15 cellular contexts compared by ENCODE assay signal in the genomic region with DNA sequence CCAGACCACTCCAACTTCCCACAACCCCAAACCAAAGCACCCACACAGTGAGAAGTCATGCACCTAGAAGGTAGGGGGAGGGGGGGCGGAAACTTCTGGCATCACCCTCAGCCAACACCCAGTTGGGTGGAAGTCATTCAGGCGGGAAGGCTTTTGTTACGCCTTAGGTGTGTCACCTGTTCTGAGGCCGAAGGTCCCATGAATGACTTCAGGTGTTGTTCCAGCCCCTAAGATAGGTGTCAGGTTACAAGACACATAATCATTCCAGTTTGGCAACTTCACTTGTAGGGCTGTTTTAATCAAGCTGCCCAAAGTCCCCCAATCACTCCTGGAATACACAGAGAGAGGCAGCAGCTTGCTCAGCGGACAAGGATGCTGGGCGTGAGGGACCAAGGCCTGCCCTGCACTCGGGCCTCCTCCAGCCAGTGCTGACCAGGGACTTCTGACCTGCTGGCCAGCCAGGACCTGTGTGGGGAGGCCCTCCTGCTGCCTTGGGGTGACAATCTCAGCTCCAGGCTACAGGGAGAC. TPM values are rescaled to one million over a fixed set of nuclear protein-coding genes. Genes with fewer than 3 reads are reported as not detected.
DNase-seq lines count a peak whose midpoint lies in the region; ATAC-seq and TF ChIP-seq lines count a peak whose summit lies in the region.
"Had no signal": no experiment of that assay in that cellular context is flagged by ENCODE, and none has a peak within 500 bp of the region (broad histone marks: within the 10 kb centered on the region; RNA-seq: fewer than 3 reads in every experiment).

A gene with protein sequence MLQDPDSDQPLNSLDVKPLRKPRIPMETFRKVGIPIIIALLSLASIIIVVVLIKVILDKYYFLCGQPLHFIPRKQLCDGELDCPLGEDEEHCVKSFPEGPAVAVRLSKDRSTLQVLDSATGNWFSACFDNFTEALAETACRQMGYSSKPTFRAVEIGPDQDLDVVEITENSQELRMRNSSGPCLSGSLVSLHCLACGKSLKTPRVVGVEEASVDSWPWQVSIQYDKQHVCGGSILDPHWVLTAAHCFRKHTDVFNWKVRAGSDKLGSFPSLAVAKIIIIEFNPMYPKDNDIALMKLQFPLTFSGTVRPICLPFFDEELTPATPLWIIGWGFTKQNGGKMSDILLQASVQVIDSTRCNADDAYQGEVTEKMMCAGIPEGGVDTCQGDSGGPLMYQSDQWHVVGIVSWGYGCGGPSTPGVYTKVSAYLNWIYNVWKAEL (plus strand): TSS at position 325 of the 528 bp plus-strand sequence. CDS start 225 bp downstream, outside the sequence.

- peaks cover 18% of the 10 kb centered on the region for H3K27me3 Mint-ChIP-seq in activated naive CD8-positive, alpha-beta T cell treated with anti-CD3 and anti-CD28 coated beads, Interleukin-2, amount 10 ng/mL, durations not matched to agents 7 days and 5 days
- H3K27me3 Mint-ChIP-seq in activated naive CD8-positive, alpha-beta T cell treated with anti-CD3 and anti-CD28 coated beads, Interleukin-2, amount 50 U/mL, for 24 hours: peaks cover 8% of the 10 kb centered on the region

- no peak within 1 kb of the TSS for H3K4me3 Mint-ChIP-seq in activated naive CD8-positive, alpha-beta T cell treated with anti-CD3 and anti-CD28 coated beads, Interleukin-2, amount 10 ng/mL, durations not matched to agents 7 days and 5 days
- H3K4me3 Mint-ChIP-seq in activated naive CD8-positive, alpha-beta T cell treated with anti-CD3 and anti-CD28 coated beads, Interleukin-2, amount 50 U/mL, for 24 hours: no peak within 1 kb of the TSS
- H3K4me3 Mint-ChIP-seq: central memory CD8-positive, alpha-beta T cell had no signal

- no peaks in the 10 kb centered on the region for H3K36me3 Mint-ChIP-seq in activated naive CD8-positive, alpha-beta T cell treated with anti-CD3 and anti-CD28 coated beads, Interleukin-2, amount 10 ng/mL, durations not matched to agents 7 days and 5 days
- no peaks in the 10 kb centered on the region for H3K36me3 Mint-ChIP-seq in activated naive CD8-positive, alpha-beta T cell treated with anti-CD3 and anti-CD28 coated beads, Interleukin-2, amount 50 U/mL, for 24 hours (ENCODE audit: low read depth)

- TF ChIP-seq POLR2A in Peyer's patch (IDR thresholded peaks at IDR 0.05) (peak; percentile 90 to 99), vagina (IDR thresholded peaks at IDR 0.05) (no peak)

- intact Hi-C loops in vagina (cut with DNase I): no loop called here

- peak within 1 kb of the TSS; percentile 50 for H3K27ac Mint-ChIP-seq in activated naive CD8-positive, alpha-beta T cell treated with anti-CD3 and anti-CD28 coated beads, Interleukin-2, amount 10 ng/mL, durations not matched to agents 7 days and 5 days
- H3K27ac Mint-ChIP-seq in activated naive CD8-positive, alpha-beta T cell treated with anti-CD3 and anti-CD28 coated beads, Interleukin-2, amount 50 U/mL, for 24 hours: no peak within 1 kb of the TSS

- peak in 1 of 6 experiments; percentile 16 for TF ChIP-seq CTCF in Peyer's patch (IDR thresholded peaks at IDR 0.05)
- no peak for TF ChIP-seq CTCF in kidney epithelial cell (IDR thresholded peaks at IDR 0.05; ENCODE audit: insufficient read depth, low read length, poor library complexity, severe bottlenecking)
- no peak for TF ChIP-seq CTCF in vagina (IDR thresholded peaks at IDR 0.05)

- H3K9me3 ChIP-seq in Peyer's patch (no peaks in the 10 kb centered on the region), vagina (no peaks in the 10 kb centered on the region)

- H3K36me3 ChIP-seq in Peyer's patch (no peaks in the 10 kb centered on the region), kidney epithelial cell (ENCODE audit: control insufficient read depth, insufficient read depth, low read length) (no peaks in the 10 kb centered on the region), vagina (no peaks in the 10 kb centered on the region)

- H3K27me3 ChIP-seq in Peyer's patch (no peaks in the 10 kb centered on the region), kidney epithelial cell (ENCODE audit: control insufficient read depth, insufficient read depth, low read length) (peaks cover 19% of the 10 kb centered on the region), vagina (no peaks in the 10 kb centered on the region)

- peak within 1 kb of the TSS in 3 of 4 donors; percentile 68 to 97 (median 84) for H3K27ac ChIP-seq in Peyer's patch
- peak within 1 kb of the TSS; percentile 59 for H3K27ac ChIP-seq in vagina

- no peak for DNase-seq in activated naive CD8-positive, alpha-beta T cell treated with anti-CD3 and anti-CD28 coated beads, Interleukin-2, amount 10 ng/mL, durations not matched to agents 7 days and 5 days
- DNase-seq in activated naive CD8-positive, alpha-beta T cell treated with anti-CD3 and anti-CD28 coated beads, Interleukin-2, amount 50 U/mL, for 24 hours: no peak
- DNase-seq in Peyer's patch: peak in 2 of 3 donors; percentile 83 to 91
- peak; percentile 48 for DNase-seq in kidney epithelial cell (ENCODE audit: low read depth)
- no peak for DNase-seq in vagina (ENCODE audit: extremely low spot score in 2 of 2)
- no peak for DNase-seq in activated CD4-positive, alpha-beta T cell treated with anti-CD3 and anti-CD28 coated beads, Interleukin-2, amount 50 U/mL, for 48 hours
- DNase-seq in stimulated activated CD4-positive, alpha-beta T cell treated with anti-CD3 and anti-CD28 coated beads, Interleukin-12 subunit alpha, Interleukin-12 subunit beta, amount 100 ng/mL, for 4 hours: no peak
- DNase-seq: activated CD4-positive, CD25-positive, alpha-beta regulatory T cell treated with anti-CD3 and anti-CD28 coated beads, Interleukin-2, amount 50 U/mL, for 72 hours; activated effector memory CD4-positive, alpha-beta T cell treated with Interleukin-2 at 50 U/mL for 16 hours; NCI-H1694; stimulated activated CD4-positive, alpha-beta T cell treated with anti-CD3 and anti-CD28 coated beads, Interleukin-1b, Interleukin-23, amount 100 ng/mL, for 48 hours; stimulated activated naive CD8-positive, alpha-beta T cell treated with anti-CD3 and anti-CD28 coated beads, Interleukin-15, Interleukin-2, amounts not matched to agents 100 U/mL and 50 U/mL, for 24 hours had no signal

- POLR2A ChIA-PET in activated naive CD8-positive, alpha-beta T cell treated with anti-CD3 and anti-CD28 coated beads, Interleukin-2, amount 10 ng/mL, durations not matched to agents 7 days and 5 days (lab: Charles Lee): no interaction called here

- ATAC-seq in activated naive CD8-positive, alpha-beta T cell treated with anti-CD3 and anti-CD28 coated beads, Interleukin-2, amount 10 ng/mL, durations not matched to agents 7 days and 5 days (ENCODE audit: low read depth): no peak
- ATAC-seq in activated naive CD8-positive, alpha-beta T cell treated with anti-CD3 and anti-CD28 coated beads, Interleukin-2, amount 50 U/mL, for 24 hours: no peak
- no peak for ATAC-seq in HG02870 (IDR thresholded peaks at IDR 0.05; ENCODE audit: unreplicated experiment)
- ATAC-seq: stimulated activated naive CD8-positive, alpha-beta T cell treated with anti-CD3 and anti-CD28 coated beads, Interleukin-15, Interleukin-2, amounts not matched to agents 100 U/mL and 50 U/mL, for 24 hours had no signal

- H3K4me1 ChIP-seq in Peyer's patch (peaks cover 0 to 6% (median 2%) of the 10 kb centered on the region in 4 donors), vagina (no peaks in the 10 kb centered on the region)

- peaks cover 4% of the 10 kb centered on the region for H3K4me1 Mint-ChIP-seq in activated naive CD8-positive, alpha-beta T cell treated with anti-CD3 and anti-CD28 coated beads, Interleukin-2, amount 10 ng/mL, durations not matched to agents 7 days and 5 days
- peaks cover 5% of the 10 kb centered on the region for H3K4me1 Mint-ChIP-seq in activated naive CD8-positive, alpha-beta T cell treated with anti-CD3 and anti-CD28 coated beads, Interleukin-2, amount 50 U/mL, for 24 hours

- peak within 1 kb of the TSS in 3 of 4 donors; percentile 0 to 64 (median 44) for H3K4me3 ChIP-seq in Peyer's patch
- peak within 1 kb of the TSS; percentile 11 for H3K4me3 ChIP-seq in kidney epithelial cell (ENCODE audit: low read depth, low read length)
- no peak within 1 kb of the TSS for H3K4me3 ChIP-seq in vagina

- H3K9me3 Mint-ChIP-seq in activated naive CD8-positive, alpha-beta T cell treated with anti-CD3 and anti-CD28 coated beads, Interleukin-2, amount 10 ng/mL, durations not matched to agents 7 days and 5 days: no peaks in the 10 kb centered on the region
- H3K9me3 Mint-ChIP-seq in activated naive CD8-positive, alpha-beta T cell treated with anti-CD3 and anti-CD28 coated beads, Interleukin-2, amount 50 U/mL, for 24 hours: no peaks in the 10 kb centered on the region
- H3K9me3 Mint-ChIP-seq: central memory CD8-positive, alpha-beta T cell had no signal

RNA-seq across cellular contexts. Expression of the gene that starts here (rescaled TPM):
- total RNA-seq in activated naive CD8-positive, alpha-beta T cell treated with anti-CD3 and anti-CD28 coated beads, Interleukin-2, amount 10 ng/mL, durations not matched to agents 7 days and 5 days: under 1 TPM; 0.30 to 0.40 TPM
- 100 to 1,000 TPM in 2 of 4 donors, 10 to 100 TPM in 2; 41.3 to 274 (median 159) TPM for total RNA-seq in Peyer's patch
- 16.8 TPM in 2 replicates for total RNA-seq in kidney epithelial cell
- total RNA-seq in vagina: 20.9 TPM
- total RNA-seq: Daoy had no signal

Comparison
In these comparisons a context has a peak if more than half of its experiments do, and no peak if none do; other contexts are left out.
1. RNA of the gene that starts here (total RNA-seq): 41.3 to 274 TPM in Peyer's patch, 20.9 TPM in vagina (single experiment) and 16.8 TPM in kidney epithelial cell; 0.30 to 0.40 TPM in activated naive CD8-positive, alpha-beta T cell treated with anti-CD3 and anti-CD28 coated beads, Interleukin-2, amount 10 ng/mL, durations not matched to agents 7 days and 5 days; every median in the first group is over 10 times any median in the second.
2. DNase-seq: peak in Peyer's patch (2 of 3) and kidney epithelial cell (single experiment); none in activated naive CD8-positive, alpha-beta T cell treated with anti-CD3 and anti-CD28 coated beads, Interleukin-2, amount 10 ng/mL, durations not matched to agents 7 days and 5 days (single experiment), activated naive CD8-positive, alpha-beta T cell treated with anti-CD3 and anti-CD28 coated beads, Interleukin-2, amount 50 U/mL, for 24 hours (single experiment), vagina (0 of 2), activated CD4-positive, alpha-beta T cell treated with anti-CD3 and anti-CD28 coated beads, Interleukin-2, amount 50 U/mL, for 48 hours (0 of 2) and stimulated activated CD4-positive, alpha-beta T cell treated with anti-CD3 and anti-CD28 coated beads, Interleukin-12 subunit alpha, Interleukin-12 subunit beta, amount 100 ng/mL, for 4 hours (single experiment).
3. H3K4me3 ChIP-seq: peak in Peyer's patch (3 of 4) and kidney epithelial cell (single experiment); none in vagina (0 of 2).
4. POLR2A ChIP-seq: peak in Peyer's patch (2 of 2); none in vagina (0 of 2).